ENCODE assay signal across 14 cellular contexts in the genomic region with DNA sequence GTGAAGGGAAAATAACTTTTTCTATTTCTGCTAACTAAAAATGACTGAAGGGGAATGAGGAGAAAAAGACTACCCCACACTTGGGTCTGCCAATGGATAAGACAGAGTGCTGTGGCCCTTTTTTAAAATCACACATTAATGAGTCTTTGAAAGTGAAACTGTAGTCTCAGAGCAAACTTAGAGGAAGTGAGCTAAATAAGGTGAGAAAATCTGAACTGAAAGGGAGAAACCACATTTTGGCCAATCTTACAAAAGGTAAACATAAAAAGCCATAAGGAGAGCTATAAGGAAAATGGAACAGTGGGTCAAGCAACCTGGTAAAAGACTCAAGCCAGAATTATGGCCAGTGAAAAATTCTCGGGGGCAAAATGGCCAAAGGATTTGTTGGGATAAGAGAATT.
DNase-seq lines count a peak whose midpoint lies in the region; ATAC-seq, FAIRE-seq and TF ChIP-seq lines count a peak whose summit lies in the region.
"Had no signal": no experiment of that assay in that cellular context is flagged by ENCODE, and none has a peak within 500 bp of the region (broad histone marks: within the 10 kb centered on the region; RNA-seq: fewer than 3 reads in every experiment).

No MANE protein-coding gene starts in this region.

- ATAC-seq in GM19452 (IDR thresholded peaks at IDR 0.05; ENCODE audit: unreplicated experiment) (peak; percentile 92), HG02759 (IDR thresholded peaks at IDR 0.05; ENCODE audit: unreplicated experiment) (peak; percentile 91), HG03378 (IDR thresholded peaks at IDR 0.05; ENCODE audit: unreplicated experiment) (peak; percentile 95)
- ATAC-seq: right lobe of liver had no signal

- DNase-seq in GM12891 (ENCODE audit: insufficient read length, low spot score), result no peak
- no peak for DNase-seq in GM19240 (ENCODE audit: insufficient read length, low spot score)
- no peak for DNase-seq in NCI-H1436 (lab: John Stamatoyannopoulos, UW)
- no peak for DNase-seq in activated naive CD4-positive, alpha-beta T cell (lab: John Stamatoyannopoulos, UW)
- no peak for DNase-seq in HPDE6-E6E7 (ENCODE audit: extremely low spot score)
- DNase-seq: amniotic stem cell, NCI-H69, right lobe of liver, SIG-M5, transverse colon had no signal

- FAIRE-seq in GM12891 (lab: Jason Lieb, UNC), result no peak
- FAIRE-seq: islet of Langerhans had no signal

- TF ChIP-seq POLR2A in GM12891 (IDR thresholded peaks at IDR 0.05; ENCODE audit: low read depth, low read length), result no peak

TF ChIP-seq in GM12891, 5 proteins besides CTCF, POLR2A, EP300 and RAD21:
- TF ChIP-seq POU2F2 (IDR thresholded peaks at IDR 0.05; ENCODE audit: low read depth, low read length) (no peak), SPI1 (IDR thresholded peaks at IDR 0.05; ENCODE audit: low read depth, low read length) (peak; percentile 88)
